1 cellular context compared by ENCODE assay signal in genomic region chr16:802461-802860, GRCh38.
TF ChIP-seq lines count a peak whose summit lies in the region.

No MANE protein-coding gene starts in this region.

TF ChIP-seq in HepG2, 621 proteins besides CTCF, POLR2A, EP300 and RAD21:
- TF ChIP-seq ZNF3 (CRISPR knock-in tag; IDR thresholded peaks at IDR 0.05) = no peak
- TF ChIP-seq ZBTB49 (CRISPR knock-in tag; IDR thresholded peaks at IDR 0.05; ENCODE audit: borderline replicate concordance) = no peak
- TF ChIP-seq GZF1 (CRISPR knock-in tag; IDR thresholded peaks at IDR 0.05) = no peak
- TF ChIP-seq, protein P1, sequence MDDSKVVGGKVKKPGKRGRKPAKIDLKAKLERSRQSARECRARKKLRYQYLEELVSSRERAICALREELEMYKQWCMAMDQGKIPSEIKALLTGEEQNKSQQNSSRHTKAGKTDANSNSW (CRISPR knock-in tag; IDR thresholded peaks at IDR 0.05; ENCODE audit: borderline replicate concordance) = no peak
